In genomic region chr1:204278973-204279372, GRCh38 we compare ENCODE assay signal across 17 cellular contexts.
DNase-seq lines count a peak whose midpoint lies in the region; ATAC-seq and TF ChIP-seq lines count a peak whose summit lies in the region.
"Had no signal": no experiment of that assay in that cellular context is flagged by ENCODE, and none has a peak within 500 bp of the region (broad histone marks: within the 10 kb centered on the region; RNA-seq: fewer than 3 reads in every experiment).

No MANE protein-coding gene starts in this region.

- H3K9me3 ChIP-seq in A673 (ENCODE audit: low read depth, low read length, poor library complexity, severe bottlenecking) (no peaks in the 10 kb centered on the region), body of pancreas (no peaks in the 10 kb centered on the region), upper lobe of left lung (no peaks in the 10 kb centered on the region)

- TF ChIP-seq EP300 in upper lobe of left lung (IDR thresholded peaks at IDR 0.05): no peak

- no peaks in the 10 kb centered on the region for H3K36me3 ChIP-seq in A673 (ENCODE audit: insufficient read depth, low read length, poor library complexity, severe bottlenecking)
- H3K36me3 ChIP-seq in body of pancreas (replicated peaks in 1 of 2; ENCODE audit: insufficient read depth in 1 of 2, low read depth in 2 of 2): no peaks in the 10 kb centered on the region
- no peaks in the 10 kb centered on the region for H3K36me3 ChIP-seq in upper lobe of left lung

- H3K4me3 Mint-ChIP-seq in Calu3 (ENCODE audit: low read depth, unreplicated experiment) (peak overlapping the region; percentile 32), neural crest cell (no peak overlapping the region)
- H3K4me3 Mint-ChIP-seq: B cell, H9, IgD-negative memory B cell had no signal

- H3K27me3 Mint-ChIP-seq in Calu3 (ENCODE audit: unreplicated experiment) (no peaks in the 10 kb centered on the region), neural crest cell (ENCODE audit: low read depth) (peaks cover 54% of the 10 kb centered on the region)

- H3K4me1 ChIP-seq in A673 (ENCODE audit: insufficient read depth, low read length, poor library complexity, severe bottlenecking) (peaks cover 20% of the 10 kb centered on the region), body of pancreas (peaks cover 64% of the 10 kb centered on the region), upper lobe of left lung (peaks cover 0 to 18% (median 4%) of the 10 kb centered on the region in 4 donors)

- POLR2A ChIA-PET in A673 (lab: Charles Lee; ENCODE audit: low non-redundant PET): no interaction called here

- H3K27ac ChIP-seq in A673 (ENCODE audit: low read depth, low read length, poor library complexity, severe bottlenecking): no peak overlapping the region
- H3K27ac ChIP-seq in body of pancreas: peak overlapping the region in 3 of 4 donors; percentile 32 to 62 (median 51)
- H3K27ac ChIP-seq in upper lobe of left lung: no peak overlapping the region

- H3K4me3 ChIP-seq in A673 (ENCODE audit: low read depth, low read length, poor library complexity, severe bottlenecking): no peak overlapping the region
- no peak overlapping the region for H3K4me3 ChIP-seq in body of pancreas
- H3K4me3 ChIP-seq in upper lobe of left lung: no peak overlapping the region

- peak overlapping the region; percentile 49 for H3K27ac Mint-ChIP-seq in Calu3 (ENCODE audit: unreplicated experiment)
- peak overlapping the region; percentile 59 for H3K27ac Mint-ChIP-seq in neural crest cell (ENCODE audit: unreplicated experiment)
- H3K27ac Mint-ChIP-seq: B cell, IgD-negative memory B cell had no signal

- H3K27me3 ChIP-seq in A673 (replicated peaks; ENCODE audit: insufficient read depth, low read depth, low read length, poor library complexity): no peaks in the 10 kb centered on the region
- no peaks in the 10 kb centered on the region for H3K27me3 ChIP-seq in body of pancreas
- no peaks in the 10 kb centered on the region for H3K27me3 ChIP-seq in upper lobe of left lung

- no peak for ATAC-seq in body of pancreas
- no peak for ATAC-seq in upper lobe of left lung (ENCODE audit: low FRiP score in 2 of 2)

- in situ Hi-C loops in G401 (cut with HindIII; ENCODE audit: low sequenced_read_pairs): no loop called here

- CTCF ChIA-PET in A673 (lab: Charles Lee) (interaction anchor here (0.5 to 0.8 kb wide), 2 partner anchors 84 to 166 kb away, joined by 3 read pairs; no protein-coding TSS in a partner anchor), Calu3 (lab: Charles Lee) (interaction anchor here (1.0 to 1.4 kb wide), 6 partner anchors 9 to 120 kb away, joined by 3 to 5 read pairs (median 4); no protein-coding TSS in a partner anchor)

- no TSS peak for BruUV-seq in A673 (replicated peaks; lab: Mats Ljungman, UMichigan)
- no TSS peak for BruUV-seq in Calu3 (replicated peaks; lab: Mats Ljungman, UMichigan)

- no peak for TF ChIP-seq POLR2A in body of pancreas (IDR thresholded peaks at IDR 0.05)
- no peak for TF ChIP-seq POLR2A in upper lobe of left lung (IDR thresholded peaks at IDR 0.05)

- no peak for TF ChIP-seq CTCF in A673 (conservative IDR thresholded peaks at IDR 0.05; ENCODE audit: low read depth, low read length)
- no peak for TF ChIP-seq CTCF in Calu3 (IDR thresholded peaks at IDR 0.05; ENCODE audit: unreplicated experiment)
- TF ChIP-seq CTCF in body of pancreas (IDR thresholded peaks at IDR 0.05): no peak
- TF ChIP-seq CTCF in neural crest cell (conservative IDR thresholded peaks at IDR 0.05): no peak
- TF ChIP-seq CTCF in upper lobe of left lung (IDR thresholded peaks at IDR 0.05): no peak

- DNase-seq in A673 (ENCODE audit: low spot score): peak; percentile 23
- DNase-seq in Calu3: no peak
- DNase-seq in body of pancreas: no peak
- no peak for DNase-seq in neural crest cell (ENCODE audit: low read depth, low spot score)
- DNase-seq in Kasumi-1 (lab: John Stamatoyannopoulos, UW): no peak
- DNase-seq in upper lobe of left lung: no peak
- no peak for DNase-seq in G401 (ENCODE audit: low spot score)
- DNase-seq: DMS153, EL, H9, NCI-H1436, NCI-H2029 treated with DMSO at 0.1 percent for 48 hours, NCI-H2227 treated with DMSO at 0.1 percent for 48 hours, NCI-H526 treated with DMSO at 0.1 percent for 48 hours, SHP77 treated with DMSO at 0.1 percent for 48 hours had no signal

- intact Hi-C loops in A673 (cut with micrococcal nuclease; ENCODE audit: unreplicated experiment): no loop called here
- intact Hi-C loops in Calu3 (cut with micrococcal nuclease; ENCODE audit: unreplicated experiment): no loop called here
- intact Hi-C loops in body of pancreas (cut with DNase I): no loop called here

- peaks cover 42% of the 10 kb centered on the region for H3K4me1 Mint-ChIP-seq in Calu3 (ENCODE audit: low read depth, unreplicated experiment)
- H3K4me1 Mint-ChIP-seq in neural crest cell: peaks cover 22% of the 10 kb centered on the region
- H3K4me1 Mint-ChIP-seq: B cell had no signal

- WGBS in body of pancreas, 2 donors: 40 to 52% methylated on average over 4 of the region's 4 CpGs
- WGBS in upper lobe of left lung, 2 donors: 31 to 32% methylated on average over 4 of the region's 4 CpGs

- H3K9me3 Mint-ChIP-seq in Calu3 (ENCODE audit: low read depth, unreplicated experiment) (no peaks in the 10 kb centered on the region), neural crest cell (no peaks in the 10 kb centered on the region)
- H3K9me3 Mint-ChIP-seq: H9, IgD-negative memory B cell had no signal

- H3K36me3 Mint-ChIP-seq in Calu3 (ENCODE audit: insufficient read depth, unreplicated experiment): peaks cover 35% of the 10 kb centered on the region
- H3K36me3 Mint-ChIP-seq in neural crest cell (ENCODE audit: low read depth): no peaks in the 10 kb centered on the region
- H3K36me3 Mint-ChIP-seq: IgD-negative memory B cell had no signal

Comparison
In these comparisons a context has a peak if more than half of its experiments do, and no peak if none do; other contexts are left out.
1. H3K27ac ChIP-seq: peak in body of pancreas (3 of 4); none in A673 (single experiment) and upper lobe of left lung (0 of 4).